ENCODE assay signal across 20 cellular contexts in genomic region chr3:106085998-106086397, GRCh38.
DNase-seq lines count a peak whose midpoint lies in the region; ATAC-seq, FAIRE-seq and TF ChIP-seq lines count a peak whose summit lies in the region.
"Had no signal": no experiment of that assay in that cellular context is flagged by ENCODE, and none has a peak within 500 bp of the region (broad histone marks: within the 10 kb centered on the region; RNA-seq: fewer than 3 reads in every experiment).

No MANE protein-coding gene starts in this region.

- intact Hi-C loops in K562 (cut with micrococcal nuclease), result no loop called here

- ATAC-seq in K562 (no peak), GM19467 (IDR thresholded peaks at IDR 0.05; ENCODE audit: unreplicated experiment) (no peak), GM18502 (IDR thresholded peaks at IDR 0.05; ENCODE audit: poor library complexity, unreplicated experiment) (no peak)
- ATAC-seq: Right ventricle myocardium inferior had no signal

- H3K79me2 ChIP-seq in K562 (ENCODE audit: control insufficient read depth, insufficient read depth, low read length) (no peaks in the 10 kb centered on the region), smooth muscle cell (ENCODE audit: low read depth) (no peaks in the 10 kb centered on the region)

- peaks cover 8% of the 10 kb centered on the region for H3K9me3 Mint-ChIP-seq in activated naive CD4-positive, alpha-beta T cell treated with anti-CD3 and anti-CD28 coated beads, Interleukin-2, amount 10 ng/mL, durations not matched to agents 7 days and 5 days
- H3K9me3 Mint-ChIP-seq: CD4-positive, alpha-beta memory T cell had no signal

- no TSS peak for BruUV-seq in K562 (replicated peaks; lab: Mats Ljungman, UMichigan)

- H2BK12ac ChIP-seq in mesenchymal stem cell (ENCODE audit: low read length in 2 of 2), result no peak overlapping the region

- H3K4me2 ChIP-seq in K562 (ENCODE audit: insufficient read depth, low read length) (no peak overlapping the region), mesenchymal stem cell (ENCODE audit: low read length, poor library complexity, severe bottlenecking) (no peak overlapping the region), smooth muscle cell (no peak overlapping the region)
- H3K4me2 ChIP-seq: BLaER1 treated with 17β-estradiol and CSF1 and Interleukin-3, amounts not matched to agents 10 nM and 100 nM had no signal

- H3K18ac ChIP-seq in mesenchymal stem cell (ENCODE audit: low read depth in 1 of 2, low read length in 2 of 2), result no peak overlapping the region

- no peak overlapping the region for H3K14ac ChIP-seq in mesenchymal stem cell (ENCODE audit: low read length in 2 of 2)

- no peak overlapping the region for H2BK120ac ChIP-seq in mesenchymal stem cell (ENCODE audit: low read depth, low read length)

- H3K79me1 ChIP-seq in mesenchymal stem cell (replicated peaks; ENCODE audit: low read length, poor library complexity, severe bottlenecking), result no peaks in the 10 kb centered on the region

- TF ChIP-seq EP300 in K562 (IDR thresholded peaks at IDR 0.05; ENCODE audit: low read length), result no peak

- H3K4me3 ChIP-seq in K562 (no peak overlapping the region), mesenchymal stem cell (ENCODE audit: insufficient read depth in 1 of 2, low read depth in 1 of 2, low read length in 2 of 2) (no peak overlapping the region), smooth muscle cell (no peak overlapping the region)
- H3K4me3 ChIP-seq: BLaER1 treated with 17β-estradiol and CSF1 and Interleukin-3, amounts not matched to agents 10 nM and 100 nM; SJSA1 had no signal

- no peak for FAIRE-seq in K562 (lab: Jason Lieb, UNC)

- no peaks in the 10 kb centered on the region for H3K9me1 ChIP-seq in K562 (ENCODE audit: control insufficient read depth, insufficient read depth, low read length)

- H3K9ac ChIP-seq in K562 (ENCODE audit: insufficient read depth in 1 of 2, low read depth in 2 of 2, low read length in 2 of 2), result no peak overlapping the region
- peak overlapping the region; percentile 14 for H3K9ac ChIP-seq in mesenchymal stem cell (ENCODE audit: low read length)
- no peak overlapping the region for H3K9ac ChIP-seq in smooth muscle cell (ENCODE audit: low read depth)
- H3K9ac ChIP-seq: BLaER1 treated with 17β-estradiol and CSF1 and Interleukin-3, amounts not matched to agents 10 nM and 100 nM had no signal

- no peaks in the 10 kb centered on the region for H3K27me3 Mint-ChIP-seq in activated naive CD4-positive, alpha-beta T cell treated with anti-CD3 and anti-CD28 coated beads, Interleukin-2, amount 10 ng/mL, durations not matched to agents 7 days and 5 days
- H3K27me3 Mint-ChIP-seq: CD4-positive, alpha-beta memory T cell had no signal

- H3K27ac ChIP-seq in K562 (ENCODE audit: extremely low read depth, low read depth, low read length) (no peak overlapping the region), mesenchymal stem cell (ENCODE audit: low read length, poor library complexity, severe bottlenecking) (no peak overlapping the region), smooth muscle cell (ENCODE audit: low read depth) (no peak overlapping the region)
- H3K27ac ChIP-seq: 22Rv1; BLaER1 treated with 17β-estradiol and CSF1 and Interleukin-3, amounts not matched to agents 10 nM and 100 nM; SJSA1 had no signal

- H3K4me1 ChIP-seq in K562 (replicated peaks in 1 of 2; ENCODE audit: control insufficient read depth in 2 of 2, insufficient read depth in 2 of 2, low read length in 2 of 2) (no peaks in the 10 kb centered on the region; a peak in 1 of 5 replicates), mesenchymal stem cell (ENCODE audit: control insufficient read depth, insufficient read depth, low read depth, low read length) (no peaks in the 10 kb centered on the region), smooth muscle cell (ENCODE audit: low read depth) (no peaks in the 10 kb centered on the region)
- H3K4me1 ChIP-seq: BLaER1 treated with 17β-estradiol and CSF1 and Interleukin-3, amounts not matched to agents 10 nM and 100 nM; SJSA1 had no signal

- H3K27ac Mint-ChIP-seq in activated naive CD4-positive, alpha-beta T cell treated with anti-CD3 and anti-CD28 coated beads, Interleukin-2, amount 10 ng/mL, durations not matched to agents 7 days and 5 days, result peak overlapping the region; percentile 35
- H3K27ac Mint-ChIP-seq: CD4-positive, alpha-beta memory T cell had no signal

- H3F3A ChIP-seq in smooth muscle cell (ENCODE audit: low read depth), result no peaks in the 10 kb centered on the region

- no peak overlapping the region for H2BK5ac ChIP-seq in mesenchymal stem cell (ENCODE audit: low read depth, low read length, poor library complexity, severe bottlenecking)

- H3K27me3 ChIP-seq in K562 (ENCODE audit: control insufficient read depth in 2 of 2, insufficient read depth in 2 of 2, low read length in 2 of 2) (no peaks in the 10 kb centered on the region), mesenchymal stem cell (ENCODE audit: control insufficient read depth in 1 of 2, insufficient read depth in 1 of 2, low read length in 2 of 2) (no peaks in the 10 kb centered on the region), smooth muscle cell (ENCODE audit: low read depth) (no peaks in the 10 kb centered on the region)
- H3K27me3 ChIP-seq: BLaER1 treated with 17β-estradiol and CSF1 and Interleukin-3, amounts not matched to agents 10 nM and 100 nM; SJSA1 had no signal

- TF ChIP-seq CTCF in K562 (IDR thresholded peaks at IDR 0.05 in 2 of 3, conservative IDR thresholded peaks at IDR 0.05 in 1 of 3; ENCODE audit: insufficient read depth in 2 of 3, low read depth in 1 of 3, low read length in 3 of 3) (no peak), smooth muscle cell (IDR thresholded peaks at IDR 0.05; ENCODE audit: borderline replicate concordance, insufficient read depth, poor library complexity, severe bottlenecking) (no peak)

- H4K20me1 ChIP-seq in K562 (replicated peaks; ENCODE audit: control insufficient read depth, insufficient read depth, low read length), result no peaks in the 10 kb centered on the region
- no peaks in the 10 kb centered on the region for H4K20me1 ChIP-seq in smooth muscle cell (ENCODE audit: low read depth)
- H4K20me1 ChIP-seq: BLaER1 treated with 17β-estradiol and CSF1 and Interleukin-3, amounts not matched to agents 10 nM and 100 nM had no signal

- peaks cover 8% of the 10 kb centered on the region for H3K36me3 Mint-ChIP-seq in activated naive CD4-positive, alpha-beta T cell treated with anti-CD3 and anti-CD28 coated beads, Interleukin-2, amount 10 ng/mL, durations not matched to agents 7 days and 5 days
- H3K36me3 Mint-ChIP-seq: CD4-positive, alpha-beta memory T cell had no signal

- H3K36me3 ChIP-seq in K562 (ENCODE audit: control insufficient read depth, insufficient read depth, low read length) (no peaks in the 10 kb centered on the region), mesenchymal stem cell (ENCODE audit: control insufficient read depth in 1 of 2, insufficient read depth in 2 of 2, low read depth in 1 of 2, low read length in 2 of 2) (no peaks in the 10 kb centered on the region), smooth muscle cell (ENCODE audit: low read depth) (no peaks in the 10 kb centered on the region)
- H3K36me3 ChIP-seq: BLaER1 treated with 17β-estradiol and CSF1 and Interleukin-3, amounts not matched to agents 10 nM and 100 nM; SJSA1 had no signal

- no peak overlapping the region for H2BK15ac ChIP-seq in mesenchymal stem cell (ENCODE audit: low read depth, poor library complexity, severe bottlenecking)

- H2AK5ac ChIP-seq in mesenchymal stem cell (ENCODE audit: low read length, severe bottlenecking), result no peak overlapping the region

- no peak overlapping the region for H4K91ac ChIP-seq in mesenchymal stem cell (ENCODE audit: low read length)

- no peak for TF ChIP-seq RAD21 in K562 (CRISPR knock-in tag; conservative IDR thresholded peaks at IDR 0.05 in 1 of 2, IDR thresholded peaks at IDR 0.05 in 1 of 2)

- H3K9me3 ChIP-seq in K562 (replicated peaks; ENCODE audit: control insufficient read depth, insufficient read depth, low read depth, low read length) (no peaks in the 10 kb centered on the region), mesenchymal stem cell (ENCODE audit: control insufficient read depth, low read length) (no peaks in the 10 kb centered on the region), smooth muscle cell (replicated peaks; ENCODE audit: low read depth) (no peaks in the 10 kb centered on the region)
- H3K9me3 ChIP-seq: SJSA1 had no signal

- H4K8ac ChIP-seq in mesenchymal stem cell (ENCODE audit: low read length), result no peak overlapping the region

- CTCF ChIA-PET in activated naive CD4-positive, alpha-beta T cell treated with anti-CD3 and anti-CD28 coated beads, Interleukin-2, amount 10 ng/mL, durations not matched to agents 7 days and 5 days (lab: Charles Lee), result interaction anchor here (0.9 kb wide), 1 partner anchor 15 kb away, joined by 3 read pairs; no protein-coding TSS in a partner anchor
- CTCF ChIA-PET in K562 (lab: Yijun Ruan, JAX; ENCODE audit: low intra/inter-chr PET ratio), result no interaction called here

- POLR2A ChIA-PET in K562 (lab: Yijun Ruan, JAX), result no interaction called here

- H3K4me1 Mint-ChIP-seq in activated naive CD4-positive, alpha-beta T cell treated with anti-CD3 and anti-CD28 coated beads, Interleukin-2, amount 10 ng/mL, durations not matched to agents 7 days and 5 days, result peaks cover 6% of the 10 kb centered on the region

- TF ChIP-seq POLR2A in K562 (conservative IDR thresholded peaks at IDR 0.05), result no peak

- H2AFZ ChIP-seq in K562 (ENCODE audit: low read depth, low read length) (peak overlapping the region; percentile 45; the same call in 1 of the 2 replicates), mesenchymal stem cell (ENCODE audit: low read depth, low read length) (no peak overlapping the region), smooth muscle cell (ENCODE audit: low read depth) (peak overlapping the region; percentile 23)

- H3K4ac ChIP-seq in mesenchymal stem cell (ENCODE audit: low read depth in 1 of 2, low read length in 2 of 2), result no peak overlapping the region

- no peak overlapping the region for H3K23ac ChIP-seq in mesenchymal stem cell (ENCODE audit: low read length in 2 of 2)

- H3K4me3 Mint-ChIP-seq in activated naive CD4-positive, alpha-beta T cell treated with anti-CD3 and anti-CD28 coated beads, Interleukin-2, amount 10 ng/mL, durations not matched to agents 7 days and 5 days, result no peak overlapping the region

- 33% methylated on average over 1 of the region's 1 CpG for WGBS in K562 (ENCODE audit: insufficient coverage, low coverage, missing lambda C conversion rate)
- 42% methylated on average over 1 of the region's 1 CpG for WGBS in mesenchymal stem cell
- 45% methylated on average over 1 of the region's 1 CpG for WGBS in smooth muscle cell (ENCODE audit: low lambda C conversion rate)

- no peak for DNase-seq in activated naive CD4-positive, alpha-beta T cell treated with anti-CD3 and anti-CD28 coated beads, Interleukin-2, amount 10 ng/mL, durations not matched to agents 7 days and 5 days
- no peak for DNase-seq in activated naive CD4-positive, alpha-beta T cell treated with Interleukin-2 at 50 U/mL for 16 hours
- no peak for DNase-seq in K562 (ENCODE audit: extremely low read depth in 1 of 4, low spot score in 3 of 4)
- DNase-seq in mesenchymal stem cell, result peak; percentile 23
- DNase-seq in smooth muscle cell (lab: John Stamatoyannopoulos, UW; ENCODE audit: unreplicated experiment), result no peak
- no peak for DNase-seq in stimulated activated CD4-positive, alpha-beta T cell treated with anti-CD3 and anti-CD28 coated beads, Interleukin-2, amount 100 ng/mL, for 24 hours
- DNase-seq: CD4-positive, alpha-beta memory T cell; GOT3; IMR-90; NCI-H1417; NCI-H1694 treated with DMSO at 0.1 percent for 48 hours; NCI-H2081 treated with DMSO at 0.1 percent for 48 hours; NCI-H2171 treated with DMSO at 0.1 percent for 48 hours; NCI-H524 treated with DMSO at 0.1 percent for 48 hours had no signal

- in situ Hi-C loops in K562 (cut with MboI), result no loop called here
